9 cellular contexts compared by ENCODE assay signal in genomic region chr13:95643814-95644598, GRCh38. TPM values are rescaled to one million over a fixed set of nuclear protein-coding genes. Genes with fewer than 3 reads are reported as not detected.
DNase-seq lines count a peak whose midpoint lies in the region; ATAC-seq and TF ChIP-seq lines count a peak whose summit lies in the region.
"Had no signal": no experiment of that assay in that cellular context is flagged by ENCODE, and none has a peak within 500 bp of the region (broad histone marks: within the 10 kb centered on the region; RNA-seq: fewer than 3 reads in every experiment).

No MANE protein-coding gene starts in this region.

- H3K4me1 Mint-ChIP-seq in activated CD4-positive, alpha-beta T cell treated with anti-CD3 and anti-CD28 coated beads for 36 hours = peaks cover 3% of the 10 kb centered on the region

- CTCF ChIA-PET in activated CD4-positive, alpha-beta T cell treated with anti-CD3 and anti-CD28 coated beads for 36 hours (lab: Charles Lee) = interaction anchor here (0.6 to 2.2 kb wide), 4 partner anchors 11 to 189 kb away, joined by 3 to 9 read pairs (median 4); no protein-coding TSS in a partner anchor

- peak overlapping the region; percentile 61 for H3K4me3 Mint-ChIP-seq in activated CD4-positive, alpha-beta T cell treated with anti-CD3 and anti-CD28 coated beads for 36 hours

- POLR2A ChIA-PET in activated CD4-positive, alpha-beta T cell treated with anti-CD3 and anti-CD28 coated beads for 36 hours (lab: Charles Lee) = no interaction called here

- H3K4me3 ChIP-seq in WI38 (ENCODE audit: low read depth, low read length) (peak overlapping the region; percentile 73), foreskin fibroblast (ENCODE audit: low read depth in 1 of 2, low read length in 2 of 2) (peak overlapping the region; percentile 80 to 82)

- no peaks in the 10 kb centered on the region for H3K9me3 Mint-ChIP-seq in activated CD4-positive, alpha-beta T cell treated with anti-CD3 and anti-CD28 coated beads for 36 hours (ENCODE audit: low read depth)
- H3K9me3 Mint-ChIP-seq: activated naive CD4-positive, alpha-beta T cell treated with anti-CD3 and anti-CD28 coated beads, Interleukin-2, amount 50 U/mL, for 24 hours had no signal

- TF ChIP-seq CTCF in WI38 (IDR thresholded peaks at IDR 0.05; ENCODE audit: low read depth, low read length) = no peak
- TF ChIP-seq CTCF in foreskin fibroblast (IDR thresholded peaks at IDR 0.05; ENCODE audit: low read depth, low read length) = no peak
- TF ChIP-seq CTCF in omental fat pad (IDR thresholded peaks at IDR 0.05) = no peak

- peaks cover 36% of the 10 kb centered on the region for H3K27me3 Mint-ChIP-seq in activated CD4-positive, alpha-beta T cell treated with anti-CD3 and anti-CD28 coated beads for 36 hours

- H3K27ac Mint-ChIP-seq in activated CD4-positive, alpha-beta T cell treated with anti-CD3 and anti-CD28 coated beads for 36 hours = no peak overlapping the region
- H3K27ac Mint-ChIP-seq: activated naive CD4-positive, alpha-beta T cell treated with anti-CD3 and anti-CD28 coated beads, Interleukin-2, amount 50 U/mL, for 24 hours had no signal

- H3K36me3 Mint-ChIP-seq in activated CD4-positive, alpha-beta T cell treated with anti-CD3 and anti-CD28 coated beads for 36 hours (ENCODE audit: low read depth) = no peaks in the 10 kb centered on the region

- ATAC-seq in activated CD4-positive, alpha-beta T cell treated with anti-CD3 and anti-CD28 coated beads for 36 hours = peak; percentile 39
- peak; percentile 40 for ATAC-seq in HG03095 (IDR thresholded peaks at IDR 0.05; ENCODE audit: unreplicated experiment)
- ATAC-seq in omental fat pad (ENCODE audit: low FRiP score) = peak; percentile 45
- ATAC-seq in GM19452 (IDR thresholded peaks at IDR 0.05; ENCODE audit: unreplicated experiment) = no peak

- intact Hi-C loops in activated CD4-positive, alpha-beta T cell treated with anti-CD3 and anti-CD28 coated beads for 36 hours (cut with DNase I, micrococcal nuclease) = no loop called here

- DNase-seq in activated CD4-positive, alpha-beta T cell treated with anti-CD3 and anti-CD28 coated beads for 36 hours = peak; percentile 12
- no peak for DNase-seq in activated CD4-positive, alpha-beta T cell treated with anti-CD3 and anti-CD28 coated beads for 1 hour
- DNase-seq in foreskin fibroblast = peak; percentile 45 to 77
- no peak for DNase-seq in omental fat pad (ENCODE audit: low spot score)
- no peak for DNase-seq in NCI-H510A treated with DMSO at 0.1 percent for 48 hours (lab: John Stamatoyannopoulos, UW)

RNA-seq across cellular contexts. Expression of gene DZIP1, which starts 0.5 kb away (rescaled TPM):
- under 1 TPM; 0.33 to 0.39 TPM for total RNA-seq in activated CD4-positive, alpha-beta T cell treated with anti-CD3 and anti-CD28 coated beads for 36 hours
- total RNA-seq in omental fat pad = 10 to 100 TPM in 1 of 4 donors, 1 to 10 TPM in 3; 6.6 to 18.0 (median 8.5) TPM

RNA-seq across cellular contexts. Expression of gene DNAJC3, which starts 32.9 kb away (rescaled TPM):
- total RNA-seq in activated CD4-positive, alpha-beta T cell treated with anti-CD3 and anti-CD28 coated beads for 36 hours = 10 to 100 TPM; 13.4 to 16.3 TPM
- total RNA-seq in omental fat pad = 10 to 100 TPM; 48.1 to 54.4 (median 52.3) TPM

Comparison
In these comparisons a context has a peak if more than half of its experiments do, and no peak if none do; other contexts are left out.
1. DNase-seq: peak in activated CD4-positive, alpha-beta T cell treated with anti-CD3 and anti-CD28 coated beads for 36 hours (single experiment) and foreskin fibroblast (2 of 2); none in activated CD4-positive, alpha-beta T cell treated with anti-CD3 and anti-CD28 coated beads for 1 hour (single experiment), omental fat pad (single experiment) and NCI-H510A treated with DMSO at 0.1 percent for 48 hours (single experiment).
2. RNA of gene DZIP1, which starts 0.5 kb away (total RNA-seq): 6.6 to 18.0 TPM in omental fat pad; 0.33 to 0.39 TPM in activated CD4-positive, alpha-beta T cell treated with anti-CD3 and anti-CD28 coated beads for 36 hours; every median in the first group is over 4 times any median in the second.